In the genomic region with DNA sequence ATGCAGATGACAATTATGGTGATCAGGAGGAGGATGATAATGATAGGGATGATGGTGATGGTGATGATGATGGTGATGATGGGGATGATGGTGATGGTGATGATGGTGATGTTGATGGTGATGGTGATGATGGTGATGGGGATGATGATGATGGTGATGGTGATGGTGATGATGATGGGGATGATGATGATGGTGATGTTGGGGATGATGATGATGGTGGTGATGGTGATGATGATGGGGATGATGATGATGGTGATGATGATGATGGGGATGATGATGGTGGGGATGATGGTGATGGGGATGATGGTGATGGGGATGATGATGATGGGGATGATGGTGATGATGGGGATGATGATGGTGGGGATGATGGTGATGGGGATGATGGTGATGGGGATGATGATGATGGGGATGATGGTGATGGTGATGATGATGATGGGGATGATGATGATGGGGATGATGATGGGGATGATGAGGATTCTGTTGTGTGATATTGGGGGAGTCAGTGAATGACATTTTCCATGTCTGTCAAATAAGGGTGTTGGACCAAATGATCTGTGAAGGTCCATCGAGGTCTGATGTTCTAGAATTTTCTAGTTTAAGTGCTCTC, we compare ENCODE assay signal across 1 cellular context.
TF ChIP-seq lines count a peak whose summit lies in the region.

No MANE protein-coding gene starts in this region.

TF ChIP-seq in HepG2, 621 proteins besides CTCF, POLR2A, EP300 and RAD21 (continued from another document):
- TF ChIP-seq ZNF276 (CRISPR knock-in tag; IDR thresholded peaks at IDR 0.05; ENCODE audit: low read depth) (no peak), ZNF263 (CRISPR knock-in tag; IDR thresholded peaks at IDR 0.05) (0 out of 2 replicates have a peak, but pooled peaks have one; percentile 11), ZNF143 (CRISPR knock-in tag; IDR thresholded peaks at IDR 0.05) (no peak), FOXM1 (CRISPR knock-in tag; IDR thresholded peaks at IDR 0.05) (no peak), HDAC1 (CRISPR knock-in tag; IDR thresholded peaks at IDR 0.05) (no peak), TFAP4 (IDR thresholded peaks at IDR 0.05; ENCODE audit: borderline replicate concordance, low read depth) (no peak), ZBTB1 (CRISPR knock-in tag; IDR thresholded peaks at IDR 0.05; ENCODE audit: borderline replicate concordance) (no peak), MAFF (IDR thresholded peaks at IDR 0.05; ENCODE audit: low read depth, low read length) (no peak), MTA1 (CRISPR knock-in tag; IDR thresholded peaks at IDR 0.05; ENCODE audit: borderline replicate concordance) (no peak), DPF2 (CRISPR knock-in tag; IDR thresholded peaks at IDR 0.05; ENCODE audit: borderline replicate concordance, low read depth) (no peak), ZNF431 (CRISPR knock-in tag; IDR thresholded peaks at IDR 0.05; ENCODE audit: borderline replicate concordance, low read depth) (no peak), ZNF230 (CRISPR knock-in tag; IDR thresholded peaks at IDR 0.05) (no peak), AKAP8 (CRISPR knock-in tag; IDR thresholded peaks at IDR 0.05) (no peak), ZMAT3 (CRISPR knock-in tag; conservative IDR thresholded peaks at IDR 0.05) (no peak), MXD4 (CRISPR knock-in tag; IDR thresholded peaks at IDR 0.05) (no peak), ZNF672 (CRISPR knock-in tag; IDR thresholded peaks at IDR 0.05) (no peak), FOXK2 (IDR thresholded peaks at IDR 0.05) (no peak), BHLHE40 (IDR thresholded peaks at IDR 0.05; ENCODE audit: low read length) (no peak), NR2F1 (CRISPR knock-in tag; IDR thresholded peaks at IDR 0.05) (no peak), MTF1 (CRISPR knock-in tag; IDR thresholded peaks at IDR 0.05) (no peak), CERS6 (CRISPR knock-in tag; IDR thresholded peaks at IDR 0.05) (no peak), FOXA1 (IDR thresholded peaks at IDR 0.05) (0 out of 2 replicates have a peak, but pooled peaks have one; percentile 26), FOXA1 (CRISPR knock-in tag; IDR thresholded peaks at IDR 0.05) (no peak), ISL2 (CRISPR knock-in tag; IDR thresholded peaks at IDR 0.05) (no peak), ATF7 (IDR thresholded peaks at IDR 0.05) (peak; percentile 40), ATF7 (CRISPR knock-in tag; IDR thresholded peaks at IDR 0.05) (no peak), RARG (CRISPR knock-in tag; IDR thresholded peaks at IDR 0.05; ENCODE audit: low read depth) (no peak)
- TF ChIP-seq, protein P1, sequence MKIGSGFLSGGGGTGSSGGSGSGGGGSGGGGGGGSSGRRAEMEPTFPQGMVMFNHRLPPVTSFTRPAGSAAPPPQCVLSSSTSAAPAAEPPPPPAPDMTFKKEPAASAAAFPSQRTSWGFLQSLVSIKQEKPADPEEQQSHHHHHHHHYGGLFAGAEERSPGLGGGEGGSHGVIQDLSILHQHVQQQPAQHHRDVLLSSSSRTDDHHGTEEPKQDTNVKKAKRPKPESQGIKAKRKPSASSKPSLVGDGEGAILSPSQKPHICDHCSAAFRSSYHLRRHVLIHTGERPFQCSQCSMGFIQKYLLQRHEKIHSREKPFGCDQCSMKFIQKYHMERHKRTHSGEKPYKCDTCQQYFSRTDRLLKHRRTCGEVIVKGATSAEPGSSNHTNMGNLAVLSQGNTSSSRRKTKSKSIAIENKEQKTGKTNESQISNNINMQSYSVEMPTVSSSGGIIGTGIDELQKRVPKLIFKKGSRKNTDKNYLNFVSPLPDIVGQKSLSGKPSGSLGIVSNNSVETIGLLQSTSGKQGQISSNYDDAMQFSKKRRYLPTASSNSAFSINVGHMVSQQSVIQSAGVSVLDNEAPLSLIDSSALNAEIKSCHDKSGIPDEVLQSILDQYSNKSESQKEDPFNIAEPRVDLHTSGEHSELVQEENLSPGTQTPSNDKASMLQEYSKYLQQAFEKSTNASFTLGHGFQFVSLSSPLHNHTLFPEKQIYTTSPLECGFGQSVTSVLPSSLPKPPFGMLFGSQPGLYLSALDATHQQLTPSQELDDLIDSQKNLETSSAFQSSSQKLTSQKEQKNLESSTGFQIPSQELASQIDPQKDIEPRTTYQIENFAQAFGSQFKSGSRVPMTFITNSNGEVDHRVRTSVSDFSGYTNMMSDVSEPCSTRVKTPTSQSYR (CRISPR knock-in tag; IDR thresholded peaks at IDR 0.05; ENCODE audit: borderline replicate concordance), result no peak
- TF ChIP-seq, protein P2, sequence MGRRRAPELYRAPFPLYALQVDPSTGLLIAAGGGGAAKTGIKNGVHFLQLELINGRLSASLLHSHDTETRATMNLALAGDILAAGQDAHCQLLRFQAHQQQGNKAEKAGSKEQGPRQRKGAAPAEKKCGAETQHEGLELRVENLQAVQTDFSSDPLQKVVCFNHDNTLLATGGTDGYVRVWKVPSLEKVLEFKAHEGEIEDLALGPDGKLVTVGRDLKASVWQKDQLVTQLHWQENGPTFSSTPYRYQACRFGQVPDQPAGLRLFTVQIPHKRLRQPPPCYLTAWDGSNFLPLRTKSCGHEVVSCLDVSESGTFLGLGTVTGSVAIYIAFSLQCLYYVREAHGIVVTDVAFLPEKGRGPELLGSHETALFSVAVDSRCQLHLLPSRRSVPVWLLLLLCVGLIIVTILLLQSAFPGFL (CRISPR knock-in tag; IDR thresholded peaks at IDR 0.05), result no peak
- TF ChIP-seq, protein P3, sequence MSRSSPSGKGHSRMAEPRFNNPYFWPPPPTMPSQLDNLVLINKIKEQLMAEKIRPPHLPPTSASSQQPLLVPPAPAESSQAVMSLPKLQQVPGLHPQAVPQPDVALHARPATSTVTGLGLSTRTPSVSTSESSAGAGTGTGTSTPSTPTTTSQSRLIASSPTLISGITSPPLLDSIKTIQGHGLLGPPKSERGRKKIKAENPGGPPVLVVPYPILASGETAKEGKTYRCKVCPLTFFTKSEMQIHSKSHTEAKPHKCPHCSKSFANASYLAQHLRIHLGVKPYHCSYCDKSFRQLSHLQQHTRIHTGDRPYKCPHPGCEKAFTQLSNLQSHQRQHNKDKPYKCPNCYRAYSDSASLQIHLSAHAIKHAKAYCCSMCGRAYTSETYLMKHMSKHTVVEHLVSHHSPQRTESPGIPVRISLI (CRISPR knock-in tag; IDR thresholded peaks at IDR 0.05; ENCODE audit: borderline replicate concordance), result no peak
- TF ChIP-seq, protein P4, sequence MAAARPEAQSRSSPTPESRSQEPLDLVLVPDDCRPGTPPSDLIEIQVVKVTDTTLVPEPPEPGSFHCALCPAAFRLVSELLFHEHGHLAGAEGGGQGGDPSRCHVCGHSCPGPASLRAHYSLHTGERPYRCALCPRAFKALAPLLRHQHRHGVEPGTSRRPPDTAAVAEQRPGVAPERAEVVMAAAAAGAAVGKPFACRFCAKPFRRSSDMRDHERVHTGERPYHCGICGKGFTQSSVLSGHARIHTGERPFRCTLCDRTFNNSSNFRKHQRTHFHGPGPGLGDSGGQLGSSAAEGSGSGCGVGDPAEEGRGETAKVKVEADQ (CRISPR knock-in tag; IDR thresholded peaks at IDR 0.05; ENCODE audit: borderline replicate concordance), result no peak
- TF ChIP-seq, protein P5, sequence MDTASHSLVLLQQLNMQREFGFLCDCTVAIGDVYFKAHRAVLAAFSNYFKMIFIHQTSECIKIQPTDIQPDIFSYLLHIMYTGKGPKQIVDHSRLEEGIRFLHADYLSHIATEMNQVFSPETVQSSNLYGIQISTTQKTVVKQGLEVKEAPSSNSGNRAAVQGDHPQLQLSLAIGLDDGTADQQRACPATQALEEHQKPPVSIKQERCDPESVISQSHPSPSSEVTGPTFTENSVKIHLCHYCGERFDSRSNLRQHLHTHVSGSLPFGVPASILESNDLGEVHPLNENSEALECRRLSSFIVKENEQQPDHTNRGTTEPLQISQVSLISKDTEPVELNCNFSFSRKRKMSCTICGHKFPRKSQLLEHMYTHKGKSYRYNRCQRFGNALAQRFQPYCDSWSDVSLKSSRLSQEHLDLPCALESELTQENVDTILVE (CRISPR knock-in tag; IDR thresholded peaks at IDR 0.05), result no peak
